In genomic region chr13:41193919-41194824, GRCh38 we compare ENCODE assay signal across 8 cellular contexts. TPM values are rescaled to one million over a fixed set of nuclear protein-coding genes. Genes with fewer than 3 reads are reported as not detected.
DNase-seq lines count a peak whose midpoint lies in the region; ATAC-seq and TF ChIP-seq lines count a peak whose summit lies in the region.

Gene KBTBD7 (minus strand): TSS chr13:41194569. CDS start chr13:41194257, 312 bp downstream.

- no peak for TF ChIP-seq CTCF in lower lobe of right lung (IDR thresholded peaks at IDR 0.05)

- no peaks in the 10 kb centered on the region for H3K27me3 ChIP-seq in lower lobe of right lung (ENCODE audit: low read depth)

- DNase-seq in COLO829 (ENCODE audit: low spot score) (peak; percentile 20), HT-29 (ENCODE audit: low spot score) (peak; percentile 96), lower lobe of right lung (peak; percentile 96)
- DNase-seq in NK-92 treated with Interleukin-12 subunit alpha and Interleukin-12 subunit beta, amount 100 ng/mL, for 24 hours (lab: John Stamatoyannopoulos, UW): peak; percentile 64
- peak; percentile 75 to 82 for DNase-seq in activated CD8-positive, alpha-beta memory T cell treated with anti-CD3 and anti-CD28 coated beads for 1 hour (ENCODE audit: extremely low read depth in 1 of 2, low read depth in 1 of 2)
- peak; percentile 87 for DNase-seq in effector CD4-positive, alpha-beta T cell
- peak; percentile 67 to 79 (median 76) for DNase-seq in stimulated activated CD4-positive, alpha-beta T cell treated with anti-CD3 and anti-CD28 coated beads, TNF-alpha, amount 100 ng/mL, for 1 hour (ENCODE audit: low read depth in 3 of 3, low spot score in 1 of 3)

- peaks cover 20% of the 10 kb centered on the region for H3K4me1 ChIP-seq in lower lobe of right lung

- H3K9me3 ChIP-seq in lower lobe of right lung: no peaks in the 10 kb centered on the region

- peak within 1 kb of the TSS; percentile 89 for H3K27ac ChIP-seq in lower lobe of right lung

- intact Hi-C loops in lower lobe of right lung (cut with DNase I): no loop called here

- H3K4me3 ChIP-seq in lower lobe of right lung: peak within 1 kb of the TSS; percentile 81

- ATAC-seq in GM21360 (IDR thresholded peaks at IDR 0.05; ENCODE audit: unreplicated experiment): peak; percentile 94
- peak; percentile 99 for ATAC-seq in lower lobe of right lung

- no peaks in the 10 kb centered on the region for H3K36me3 ChIP-seq in lower lobe of right lung

RNA-seq across cellular contexts. Expression of gene KBTBD7, which starts in this region (rescaled TPM):
- 6.3 and 7.4 TPM in 2 replicates for total RNA-seq in HT-29 (2014; rRNA removed; shearing (Covaris generic))
- total RNA-seq in lower lobe of right lung: 8.4 TPM

Comparison
In these comparisons a context has a peak if more than half of its experiments do, and no peak if none do; other contexts are left out.
1. Peak in every context shown above with its lines: DNase-seq, ATAC-seq, H3K4me3 ChIP-seq and H3K27ac ChIP-seq.
2. DNase-seq: peak in every context shown above with its lines; median percentile 96 in HT-29; 96 in lower lobe of right lung; 87 in effector CD4-positive, alpha-beta T cell; 78 in activated CD8-positive, alpha-beta memory T cell treated with anti-CD3 and anti-CD28 coated beads for 1 hour; 76 in stimulated activated CD4-positive, alpha-beta T cell treated with anti-CD3 and anti-CD28 coated beads, TNF-alpha, amount 100 ng/mL, for 1 hour; 64 in NK-92 treated with Interleukin-12 subunit alpha and Interleukin-12 subunit beta, amount 100 ng/mL, for 24 hours; 20 in COLO829.